8 cellular contexts compared by ENCODE assay signal in the genomic region with DNA sequence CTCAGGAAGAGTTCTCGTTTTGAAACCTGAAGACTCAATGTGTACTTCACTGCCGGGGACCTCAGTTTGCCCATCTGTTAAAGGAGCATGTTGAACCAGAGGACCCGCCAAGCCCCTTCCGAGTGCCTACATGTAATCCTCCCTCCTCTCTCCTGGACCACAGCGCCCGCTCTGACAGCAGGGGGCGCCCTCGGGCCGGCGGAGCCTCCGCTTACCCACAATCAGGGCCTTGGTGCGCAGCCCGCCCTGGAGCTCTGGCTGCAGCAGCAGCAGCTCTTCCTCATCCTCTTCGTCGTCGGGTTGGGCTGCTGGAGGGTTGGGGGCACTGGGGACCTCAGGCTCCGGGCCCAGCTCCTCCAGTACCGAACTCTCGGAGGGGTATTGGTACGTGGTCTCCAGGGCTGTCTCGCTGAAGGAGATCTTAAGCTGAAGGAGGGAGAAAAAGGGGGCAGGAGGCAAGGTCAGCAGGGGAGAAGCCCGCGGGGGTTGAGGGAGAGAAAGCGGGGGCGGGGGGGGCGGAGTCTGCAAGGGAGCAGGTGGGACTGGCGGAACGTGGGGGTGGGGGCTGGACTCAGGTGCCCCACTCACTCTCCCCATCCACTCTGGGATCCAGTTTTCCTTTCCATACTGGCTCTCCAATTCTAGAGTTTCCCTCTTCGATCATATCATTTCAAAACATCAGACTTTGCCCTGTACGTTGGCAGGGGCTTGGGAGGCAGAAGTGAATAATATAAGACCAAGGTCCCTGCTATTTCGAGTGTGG. TPM values are rescaled to one million over a fixed set of nuclear protein-coding genes. Genes with fewer than 3 reads are reported as not detected.
DNase-seq lines count a peak whose midpoint lies in the region; ATAC-seq lines count a peak whose summit lies in the region.

No MANE protein-coding gene starts in this region.

- H3K27me3 Mint-ChIP-seq in effector memory CD8-positive, alpha-beta T cell, result no peaks in the 10 kb centered on the region

- H3K4me1 Mint-ChIP-seq in effector memory CD8-positive, alpha-beta T cell (ENCODE audit: low read depth in 2 of 2), result peaks cover 40 to 47% of the 10 kb centered on the region in 2 donors

- peak overlapping the region; percentile 87 to 97 for H3K4me3 Mint-ChIP-seq in effector memory CD8-positive, alpha-beta T cell

- peaks cover 76% of the 10 kb centered on the region for H3K36me3 Mint-ChIP-seq in effector memory CD8-positive, alpha-beta T cell (ENCODE audit: insufficient read depth)

- peak overlapping the region; percentile 82 to 98 for H3K27ac Mint-ChIP-seq in effector memory CD8-positive, alpha-beta T cell

- H3K9me3 Mint-ChIP-seq in effector memory CD8-positive, alpha-beta T cell, result no peaks in the 10 kb centered on the region

- ATAC-seq in HG03103 (IDR thresholded peaks at IDR 0.05; ENCODE audit: low read depth, unreplicated experiment), result peak; percentile 40
- ATAC-seq in effector memory CD8-positive, alpha-beta T cell (replicated peaks), result peak; percentile 50
- no peak for ATAC-seq in HG03095 (IDR thresholded peaks at IDR 0.05; ENCODE audit: unreplicated experiment)

- DNase-seq in DMS53 treated with DMSO at 0.1 percent for 48 hours (lab: John Stamatoyannopoulos, UW; ENCODE audit: unreplicated experiment) (peak; percentile 66), NCI-H82 (lab: John Stamatoyannopoulos, UW) (peak; percentile 92), mesenteric fat pad (ENCODE audit: low spot score) (peak; percentile 97)
- peak; percentile 82 to 92 (median 85) for DNase-seq in activated CD8-positive, alpha-beta memory T cell treated with anti-CD3 and anti-CD28 coated beads for 48 hours (ENCODE audit: low read depth in 2 of 3, low spot score in 2 of 3)
- peak; percentile 91 to 94 (median 92) for DNase-seq in effector memory CD8-positive, alpha-beta T cell
- DNase-seq in stimulated activated CD8-positive, alpha-beta memory T cell treated with anti-CD3 and anti-CD28 coated beads, Interleukin-15, amount 100 ng/mL, for 1 hour (ENCODE audit: low read depth), result peak; percentile 85

RNA-seq across cellular contexts. Expression of a gene that starts 6.3 kb away (rescaled TPM):
- total RNA-seq in mesenteric fat pad, result 27.2 TPM

RNA-seq across cellular contexts. Expression of a gene that starts 7.3 kb away (rescaled TPM):
- total RNA-seq in mesenteric fat pad, result 87.0 TPM

RNA-seq across cellular contexts. Expression of a gene that starts 11.6 kb away (rescaled TPM):
- 7.3 TPM for total RNA-seq in mesenteric fat pad

RNA-seq across cellular contexts. Expression of a gene that starts 32.2 kb away (rescaled TPM):
- total RNA-seq in mesenteric fat pad, result 12.4 TPM

RNA-seq across cellular contexts. Expression of a gene that starts 37.9 kb away (rescaled TPM):
- total RNA-seq in mesenteric fat pad, result 19.8 TPM
